9 cellular contexts compared by ENCODE assay signal in the genomic region with DNA sequence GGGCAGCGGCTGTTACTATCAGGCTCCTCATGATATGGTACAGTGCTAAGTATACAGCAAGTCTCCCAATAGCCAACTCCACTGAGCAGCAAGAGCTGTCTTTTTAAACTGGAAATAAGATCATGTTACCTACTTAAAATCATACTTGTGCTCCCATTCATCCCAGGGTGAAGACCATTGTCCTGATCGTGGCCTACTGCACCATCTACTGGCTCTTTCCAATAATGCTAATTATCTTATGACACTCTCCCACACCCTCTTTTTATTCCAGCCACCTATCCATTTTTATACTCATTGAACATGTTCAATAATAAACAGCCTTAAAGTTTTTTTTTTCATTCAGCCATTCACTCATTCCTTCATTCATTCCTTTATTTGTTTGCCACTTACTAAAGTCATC.
DNase-seq lines count a peak whose midpoint lies in the region; ATAC-seq, FAIRE-seq and TF ChIP-seq lines count a peak whose summit lies in the region.
"Had no signal": no experiment of that assay in that cellular context is flagged by ENCODE, and none has a peak within 500 bp of the region (broad histone marks: within the 10 kb centered on the region; RNA-seq: fewer than 3 reads in every experiment).

No MANE protein-coding gene starts in this region.

- H3K79me2 ChIP-seq in GM12878 (ENCODE audit: control insufficient read depth, insufficient read depth, low read length) (no peaks in the 10 kb centered on the region), HepG2 (ENCODE audit: insufficient read depth, low read length) (no peaks in the 10 kb centered on the region)

- DNase-seq in Calu3 (peak; percentile 6), LNCaP clone FGC (ENCODE audit: low read depth) (peak; percentile 10), GM12878 (ENCODE audit: low read depth, low spot score) (no peak), HepG2 (ENCODE audit: low spot score) (peak; percentile 9), immature natural killer cell (no peak), DMS114 treated with DMSO at 0.1 percent for 48 hours (lab: John Stamatoyannopoulos, UW; ENCODE audit: unreplicated experiment) (no peak), H54 (ENCODE audit: insufficient read length, low spot score) (no peak), SKM-1 (lab: John Stamatoyannopoulos, UW; ENCODE audit: unreplicated experiment) (no peak)

- intact Hi-C loops in Calu3 (cut with micrococcal nuclease; ENCODE audit: unreplicated experiment) = loop anchor here (2.0 to 5.0 kb wide), 4 partner anchors 59 to 426 kb away; no protein-coding TSS in a partner anchor
- intact Hi-C loops in GM12878 (cut with micrococcal nuclease; ENCODE audit: unreplicated experiment) = loop anchor here (5.0 kb wide), 1 partner anchor 151 kb away; no protein-coding TSS in a partner anchor
- intact Hi-C loops in HepG2 (cut with micrococcal nuclease; ENCODE audit: unreplicated experiment) = loop anchor here (1.0 to 10.0 kb wide), 5 partner anchors 61 to 429 kb away; no protein-coding TSS in a partner anchor

- FAIRE-seq in GM12878 (lab: Jason Lieb, UNC) (peak; percentile 7), HepG2 (lab: Jason Lieb, UNC) (no peak), H54 (lab: Jason Lieb, UNC) (no peak)

- H3K4me1 Mint-ChIP-seq in Calu3 (ENCODE audit: low read depth, unreplicated experiment) (no peaks in the 10 kb centered on the region), immature natural killer cell (no peaks in the 10 kb centered on the region)

- H3K4me1 ChIP-seq in GM12878 (ENCODE audit: control insufficient read depth, insufficient read depth, low read length) = no peaks in the 10 kb centered on the region
- no peaks in the 10 kb centered on the region for H3K4me1 ChIP-seq in HepG2 (ENCODE audit: insufficient read depth, low read length)

- H4K20me1 ChIP-seq in GM12878 (ENCODE audit: control insufficient read depth, insufficient read depth) (no peaks in the 10 kb centered on the region), HepG2 (ENCODE audit: insufficient read depth, low read length) (no peaks in the 10 kb centered on the region)

- peak; percentile 34; the same call in 1 of the 3 replicates for ATAC-seq in GM12878
- peak; percentile 67 for ATAC-seq in HepG2

- H3K36me3 ChIP-seq in GM12878 (ENCODE audit: control insufficient read depth in 2 of 2, insufficient read depth in 2 of 2, low read length in 1 of 2) = peaks cover 0 to 9% of the 10 kb centered on the region in 2 experiments; a peak in 2 of 4 replicates
- H3K36me3 ChIP-seq in HepG2 (replicated peaks in 1 of 2; ENCODE audit: control insufficient read depth in 1 of 2, insufficient read depth in 2 of 2, low read length in 2 of 2) = peaks cover 4 to 9% of the 10 kb centered on the region in 2 experiments; a peak in 4 of 5 replicates

- H3K9me3 ChIP-seq in GM12878 (replicated peaks; ENCODE audit: control insufficient read depth, insufficient read depth, low read length) = no peaks in the 10 kb centered on the region
- H3K9me3 ChIP-seq in HepG2 (ENCODE audit: low read length) = no peaks in the 10 kb centered on the region

- CTCF ChIA-PET in Calu3 (lab: Charles Lee) (interaction anchor here (0.6 to 0.7 kb wide), 2 partner anchors 9 to 63 kb away, joined by 3 read pairs; no protein-coding TSS in a partner anchor), GM12878 (lab: Yijun Ruan, JAX) (interaction anchor here (1.1 kb wide), 1 partner anchor 154 kb away, joined by 3 read pairs; no protein-coding TSS in a partner anchor), HepG2 (lab: Yijun Ruan, JAX; ENCODE audit: low intra/inter-chr PET ratio, low total read pairs) (interaction anchor here (1.7 kb wide), 1 partner anchor 62 kb away, joined by 7 read pairs; no protein-coding TSS in a partner anchor)

- BruUV-seq in Calu3 (replicated peaks; lab: Mats Ljungman, UMichigan) (no TSS peak), GM12878 (replicated peaks; lab: Mats Ljungman, UMichigan) (no TSS peak), HepG2 (replicated peaks; lab: Mats Ljungman, UMichigan) (no TSS peak)

- H3K27me3 Mint-ChIP-seq in Calu3 (ENCODE audit: unreplicated experiment) (no peaks in the 10 kb centered on the region), immature natural killer cell (ENCODE audit: low read depth in 3 of 3) (no peaks in the 10 kb centered on the region)

- H3K4me3 ChIP-seq in LNCaP clone FGC (ENCODE audit: low read depth, low read length) = no peak overlapping the region
- no peak overlapping the region for H3K4me3 ChIP-seq in GM12878
- H3K4me3 ChIP-seq in HepG2 (replicated peaks in 1 of 3; ENCODE audit: insufficient read depth in 1 of 3, low read depth in 2 of 3, low read length in 3 of 3) = no peak overlapping the region
- H3K4me3 ChIP-seq: SK-N-MC had no signal

- H3K4me3 Mint-ChIP-seq in Calu3 (ENCODE audit: low read depth, unreplicated experiment) (no peak overlapping the region), immature natural killer cell (no peak overlapping the region)

- TF ChIP-seq EP300 in GM12878 (IDR thresholded peaks at IDR 0.05; ENCODE audit: borderline replicate concordance in 1 of 2, control insufficient read depth in 1 of 2, low read depth in 2 of 2, low read length in 2 of 2) (no peak), HepG2 (IDR thresholded peaks at IDR 0.05; ENCODE audit: low read depth in 2 of 2, low read length in 2 of 2) (no peak), HepG2 (CRISPR knock-in tag; IDR thresholded peaks at IDR 0.05; ENCODE audit: borderline replicate concordance) (no peak)

- H3K27me3 ChIP-seq in GM12878 (replicated peaks in 1 of 2; ENCODE audit: control insufficient read depth in 2 of 2, insufficient read depth in 2 of 2, low read length in 1 of 2) (no peaks in the 10 kb centered on the region), HepG2 (ENCODE audit: control insufficient read depth in 1 of 2, insufficient read depth in 2 of 2, low read length in 2 of 2) (no peaks in the 10 kb centered on the region)

- SMC1A ChIA-PET in GM12878 (lab: Charles Lee; ENCODE audit: uncharacterized antibody, unreplicated experiment) = interaction anchor here (1.2 kb wide), 1 partner anchor 17 kb away, joined by 3 read pairs; no protein-coding TSS in a partner anchor

- no peak overlapping the region for H3K4me2 ChIP-seq in GM12878 (ENCODE audit: control insufficient read depth, insufficient read depth)
- H3K4me2 ChIP-seq in HepG2 (ENCODE audit: low read depth, low read length) = no peak overlapping the region

- no peak overlapping the region for H3K9ac ChIP-seq in GM12878 (ENCODE audit: control insufficient read depth, insufficient read depth, low read length)
- no peak overlapping the region for H3K9ac ChIP-seq in HepG2 (ENCODE audit: insufficient read depth, low read depth, low read length)

- in situ Hi-C loops in GM12878 (cut with MboI) (no loop called here), HepG2 (cut with HindIII; ENCODE audit: extremely low pct_ligation_motif_present, low pct_unique_long_range_greater_than_20kb) (no loop called here)

- TF ChIP-seq RAD21 in GM12878 (IDR thresholded peaks at IDR 0.05; ENCODE audit: insufficient read depth, low read depth, low read length) (peak; percentile 32; the same call in 1 of the 2 replicates), HepG2 (CRISPR knock-in tag; IDR thresholded peaks at IDR 0.05) (no peak)

- H3K27ac ChIP-seq in GM12878 (ENCODE audit: control insufficient read depth, insufficient read depth) = no peak overlapping the region
- H3K27ac ChIP-seq in HepG2 (ENCODE audit: extremely low read length, insufficient read depth, low read length) = no peak overlapping the region
- H3K27ac ChIP-seq: SK-N-MC had no signal

- POLR2A ChIA-PET in GM12878 (lab: Charles Lee) = no interaction called here
- POLR2A ChIA-PET in HepG2 (lab: Yijun Ruan, JAX) = no interaction called here

- TF ChIP-seq CTCF in Calu3 (IDR thresholded peaks at IDR 0.05; ENCODE audit: unreplicated experiment) (no peak), LNCaP clone FGC (IDR thresholded peaks at IDR 0.05; ENCODE audit: control insufficient read depth, extremely low read depth, insufficient read depth) (peak; percentile 55), GM12878 (IDR thresholded peaks at IDR 0.05 in 2 of 3, conservative IDR thresholded peaks at IDR 0.05 in 1 of 3; ENCODE audit: control insufficient read depth in 2 of 3, extremely low read depth in 1 of 3, insufficient read depth in 1 of 3, low read depth in 3 of 3, low read length in 3 of 3) (peak in 1 of 3 experiments; percentile 23; a peak in 1 of 6 replicates), HepG2 (CRISPR knock-in tag; IDR thresholded peaks at IDR 0.05) (peak; percentile 45)

- no peak overlapping the region for H3K27ac Mint-ChIP-seq in Calu3 (ENCODE audit: unreplicated experiment)
- no peak overlapping the region for H3K27ac Mint-ChIP-seq in immature natural killer cell

- WGBS in GM12878 (ENCODE audit: insufficient coverage, insufficient replicate concordance, low lambda C conversion rate, missing lambda C conversion rate) = 69% methylated on average over 2 of the region's 2 CpGs
- WGBS in HepG2 (ENCODE audit: low lambda C conversion rate) = 84% methylated on average over 2 of the region's 2 CpGs

- RAD21 ChIA-PET in GM12878 (lab: Charles Lee; ENCODE audit: unreplicated experiment) = no interaction called here

- H2AFZ ChIP-seq in GM12878 (ENCODE audit: control insufficient read depth, low read depth, low read length) (no peak overlapping the region), HepG2 (ENCODE audit: low read length) (no peak overlapping the region)

- no peaks in the 10 kb centered on the region for H3K9me3 Mint-ChIP-seq in Calu3 (ENCODE audit: low read depth, unreplicated experiment)
- H3K9me3 Mint-ChIP-seq in immature natural killer cell = no peaks in the 10 kb centered on the region

- no peak for TF ChIP-seq POLR2A in GM12878 (IDR thresholded peaks at IDR 0.05; ENCODE audit: low read depth, low read length)
- TF ChIP-seq POLR2A in HepG2 (IDR thresholded peaks at IDR 0.05; ENCODE audit: insufficient read depth in 1 of 2, low read depth in 2 of 2, low read length in 2 of 2) = no peak
- TF ChIP-seq POLR2A in H54 (IDR thresholded peaks at IDR 0.05; ENCODE audit: low read depth, low read length) = no peak

- no peaks in the 10 kb centered on the region for H3K36me3 Mint-ChIP-seq in Calu3 (ENCODE audit: insufficient read depth, unreplicated experiment)
- H3K36me3 Mint-ChIP-seq in immature natural killer cell = peaks cover 0 to 7% (median 4%) of the 10 kb centered on the region in 3 donors

TF ChIP-seq in GM12878, 131 proteins besides CTCF, POLR2A, EP300 and RAD21 (continues in another document):
- no peak for TF ChIP-seq TAF1 (IDR thresholded peaks at IDR 0.05; ENCODE audit: borderline replicate concordance, low read depth, low read length)

TF ChIP-seq in HepG2, 621 proteins besides CTCF, POLR2A, EP300 and RAD21:
- TF ChIP-seq HDAC2 (CRISPR knock-in tag; IDR thresholded peaks at IDR 0.05) (no peak), STAG1 (CRISPR knock-in tag; IDR thresholded peaks at IDR 0.05) (peak; percentile 40; the same call in 1 of the 2 replicates)

Comparison
In these comparisons a context has a peak if more than half of its experiments do, and no peak if none do; other contexts are left out.
1. DNase-seq: peak in Calu3 (single experiment), LNCaP clone FGC (single experiment) and HepG2 (single experiment); none in GM12878 (single experiment), immature natural killer cell (0 of 3), DMS114 treated with DMSO at 0.1 percent for 48 hours (single experiment), H54 (single experiment) and SKM-1 (single experiment).